ENCODE assay signal across 19 cellular contexts in the genomic region with DNA sequence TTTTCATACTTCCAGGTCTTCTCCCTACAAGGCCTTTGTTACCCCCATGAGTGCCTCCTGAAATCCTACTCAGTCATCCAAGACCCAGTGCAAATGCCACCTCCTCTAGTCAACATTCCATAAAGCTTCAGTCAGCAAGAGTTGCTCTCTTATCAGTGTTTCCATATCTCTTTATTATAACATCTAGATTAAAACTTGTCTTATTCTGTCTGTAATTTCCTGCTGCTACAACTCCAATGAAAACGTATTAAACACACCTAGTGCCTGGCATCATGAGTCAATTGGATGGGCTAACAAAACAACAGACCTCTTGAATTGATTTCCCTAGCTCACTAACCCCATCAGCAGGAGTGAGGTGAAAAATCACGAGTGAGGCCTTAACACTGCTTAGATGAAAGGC.
"Had no signal": no experiment of that assay in that cellular context is flagged by ENCODE, and none has a peak within 500 bp of the region (broad histone marks: within the 10 kb centered on the region; RNA-seq: fewer than 3 reads in every experiment).

No MANE protein-coding gene starts in this region.

- H3K4me3 ChIP-seq: body of pancreas, heart right ventricle, right lobe of liver, testis had no signal

- H3K27me3 ChIP-seq: body of pancreas, heart right ventricle, right lobe of liver, testis had no signal

- H3K36me3 ChIP-seq: heart right ventricle, right lobe of liver had no signal

- H3K27ac ChIP-seq: body of pancreas, heart right ventricle, right lobe of liver, testis had no signal

- H3K4me1 ChIP-seq: body of pancreas, heart right ventricle, testis had no signal

- DNase-seq: activated CD4-positive, alpha-beta T cell treated with anti-CD3 and anti-CD28 coated beads for 36 hours; activated CD4-positive, alpha-beta T cell treated with anti-CD3 and anti-CD28 coated beads, Interleukin-2, amount 50 U/mL, for 4 hours; activated CD4-positive, CD25-positive, alpha-beta regulatory T cell; activated CD8-positive, alpha-beta memory T cell treated with anti-CD3 and anti-CD28 coated beads for 24 hours; activated effector memory CD4-positive, alpha-beta T cell treated with Interleukin-2 at 50 U/mL for 16 hours; activated naive CD4-positive, alpha-beta T cell treated with Interleukin-2 at 50 U/mL for 16 hours; anterior cingulate cortex; body of pancreas; cortex of kidney; effector memory CD8-positive, alpha-beta T cell; foreskin melanocyte; heart right ventricle; left cardiac atrium; left ventricle myocardium superior; right lobe of liver; stimulated activated CD4-positive, alpha-beta T cell treated with anti-CD3 and anti-CD28 coated beads, Interleukin-4, amount 100 ng/mL, for 1 hour; stimulated activated naive CD8-positive, alpha-beta T cell treated with anti-CD3 and anti-CD28 coated beads, Interleukin-15, Interleukin-2, amounts not matched to agents 100 U/mL and 50 U/mL, for 24 hours; T-helper 1 cell; testis had no signal
